In the genomic region with DNA sequence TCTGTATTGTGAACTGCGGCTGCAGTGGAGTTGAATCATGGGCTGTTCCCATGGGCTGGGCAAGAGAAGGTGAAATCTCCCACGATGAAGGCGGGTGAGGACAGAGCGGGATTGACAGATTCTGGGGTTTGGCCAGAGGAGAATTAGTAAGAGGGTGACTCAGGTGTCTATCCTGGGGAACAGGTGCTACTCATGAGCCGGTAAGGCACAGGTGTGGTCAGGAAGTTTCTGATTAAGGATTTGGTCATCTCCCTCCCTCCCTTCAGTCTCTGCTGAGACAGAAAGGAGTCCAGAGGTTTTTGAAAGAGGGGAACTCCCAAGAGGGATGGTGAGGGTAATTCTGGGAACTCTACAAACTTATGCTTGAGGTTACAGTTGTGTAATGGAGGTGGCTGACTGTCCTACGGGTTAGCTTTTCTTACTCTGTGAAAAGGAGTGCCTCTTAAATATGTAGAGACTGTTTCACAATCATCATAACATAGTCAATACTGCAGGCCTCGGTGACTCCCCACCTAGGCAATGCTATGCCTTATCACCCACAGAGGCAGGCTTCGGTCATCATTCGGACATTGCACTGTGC, we compare ENCODE assay signal across 15 cellular contexts. TPM values are rescaled to one million over a fixed set of nuclear protein-coding genes. Genes with fewer than 3 reads are reported as not detected.
DNase-seq lines count a peak whose midpoint lies in the region; ATAC-seq and TF ChIP-seq lines count a peak whose summit lies in the region.
"Had no signal": no experiment of that assay in that cellular context is flagged by ENCODE, and none has a peak within 500 bp of the region (broad histone marks: within the 10 kb centered on the region; RNA-seq: fewer than 3 reads in every experiment).

No MANE protein-coding gene starts in this region.

- H3K4me3 Mint-ChIP-seq in activated naive CD8-positive, alpha-beta T cell treated with anti-CD3 and anti-CD28 coated beads, Interleukin-2, amount 50 U/mL, for 24 hours, result no peak overlapping the region
- H3K4me3 Mint-ChIP-seq: activated naive CD4-positive, alpha-beta T cell treated with anti-CD3 and anti-CD28 coated beads, Interleukin-2, amount 50 U/mL, for 24 hours; stimulated activated naive B cell treated with anti-CD40 and anti-IgM and Interleukin-4, amounts not matched to agents 10 μg/mL and 1 μg/mL and 100 μg/mL, for 72 hours had no signal

- no peak for TF ChIP-seq CTCF in AG09309 (IDR thresholded peaks at IDR 0.05; ENCODE audit: control insufficient read depth, insufficient read depth, low read depth, low read length, missing control alignments)
- TF ChIP-seq CTCF in lower lobe of right lung (IDR thresholded peaks at IDR 0.05), result no peak
- no peak for TF ChIP-seq CTCF in testis (IDR thresholded peaks at IDR 0.05)

- 87 to 93% methylated on average over 9 of the region's 9 CpGs for whole genome bisulfite sequencing in testis, 2 donors

- H3K27me3 Mint-ChIP-seq in activated naive CD8-positive, alpha-beta T cell treated with anti-CD3 and anti-CD28 coated beads, Interleukin-2, amount 50 U/mL, for 24 hours, result no peaks in the 10 kb centered on the region
- H3K27me3 Mint-ChIP-seq: activated naive CD4-positive, alpha-beta T cell treated with anti-CD3 and anti-CD28 coated beads, Interleukin-2, amount 50 U/mL, for 24 hours; stimulated activated naive B cell treated with anti-CD40 and anti-IgM and Interleukin-4, amounts not matched to agents 10 μg/mL and 1 μg/mL and 100 μg/mL, for 72 hours had no signal

- H3K4me1 ChIP-seq in lower lobe of right lung (peaks cover 21% of the 10 kb centered on the region), testis (no peaks in the 10 kb centered on the region)

- peak; percentile 68 for ATAC-seq in activated naive CD8-positive, alpha-beta T cell treated with anti-CD3 and anti-CD28 coated beads, Interleukin-2, amount 50 U/mL, for 24 hours
- ATAC-seq in lower lobe of right lung, result peak; percentile 92 to 95
- ATAC-seq: stimulated activated naive B cell treated with anti-CD40 and anti-IgM and Interleukin-4, amounts not matched to agents 10 μg/mL and 1 μg/mL and 100 μg/mL, for 72 hours had no signal

- TF ChIP-seq POLR2A in testis (IDR thresholded peaks at IDR 0.05), result no peak

- H3K27ac ChIP-seq in lower lobe of right lung (peak overlapping the region; percentile 58), testis (no peak overlapping the region)
- H3K27ac ChIP-seq: SK-N-MC had no signal

- peaks cover 3% of the 10 kb centered on the region for H3K36me3 Mint-ChIP-seq in activated naive CD8-positive, alpha-beta T cell treated with anti-CD3 and anti-CD28 coated beads, Interleukin-2, amount 50 U/mL, for 24 hours (ENCODE audit: low read depth)

- peaks cover 5% of the 10 kb centered on the region for H3K9me3 Mint-ChIP-seq in activated naive CD8-positive, alpha-beta T cell treated with anti-CD3 and anti-CD28 coated beads, Interleukin-2, amount 50 U/mL, for 24 hours
- H3K9me3 Mint-ChIP-seq: activated naive CD4-positive, alpha-beta T cell treated with anti-CD3 and anti-CD28 coated beads, Interleukin-2, amount 50 U/mL, for 24 hours had no signal

- intact Hi-C loops in lower lobe of right lung (cut with DNase I), result no loop called here
- intact Hi-C loops in testis (cut with DNase I; ENCODE audit: low total_unique reads), result no loop called here

- H3K4me1 Mint-ChIP-seq in activated naive CD8-positive, alpha-beta T cell treated with anti-CD3 and anti-CD28 coated beads, Interleukin-2, amount 50 U/mL, for 24 hours, result peaks cover 11% of the 10 kb centered on the region
- H3K4me1 Mint-ChIP-seq: activated naive CD4-positive, alpha-beta T cell treated with anti-CD3 and anti-CD28 coated beads, Interleukin-2, amount 50 U/mL, for 24 hours had no signal

- H3K27me3 ChIP-seq in lower lobe of right lung (ENCODE audit: low read depth) (no peaks in the 10 kb centered on the region), testis (no peaks in the 10 kb centered on the region)
- H3K27me3 ChIP-seq: MG63 had no signal

- H3K9me3 ChIP-seq in lower lobe of right lung (no peaks in the 10 kb centered on the region), testis (no peaks in the 10 kb centered on the region)
- H3K9me3 ChIP-seq: MG63 had no signal

- no peak overlapping the region for H3K27ac Mint-ChIP-seq in activated naive CD8-positive, alpha-beta T cell treated with anti-CD3 and anti-CD28 coated beads, Interleukin-2, amount 50 U/mL, for 24 hours
- H3K27ac Mint-ChIP-seq: activated naive CD4-positive, alpha-beta T cell treated with anti-CD3 and anti-CD28 coated beads, Interleukin-2, amount 50 U/mL, for 24 hours; stimulated activated naive B cell treated with anti-CD40 and anti-IgM and Interleukin-4, amounts not matched to agents 10 μg/mL and 1 μg/mL and 100 μg/mL, for 72 hours had no signal

- H3K36me3 ChIP-seq in lower lobe of right lung (no peaks in the 10 kb centered on the region), testis (ENCODE audit: low read depth, missing control alignments) (no peaks in the 10 kb centered on the region)
- H3K36me3 ChIP-seq: MG63 had no signal

- DNase-seq in AG09309 (ENCODE audit: low read depth), result peak; percentile 1
- DNase-seq in HT1080 (ENCODE audit: low read depth), result peak; percentile 27
- DNase-seq in activated naive CD8-positive, alpha-beta T cell treated with anti-CD3 and anti-CD28 coated beads, Interleukin-2, amount 50 U/mL, for 24 hours, result no peak
- no peak for DNase-seq in lower lobe of right lung
- DNase-seq in stimulated activated CD4-positive, alpha-beta T cell treated with anti-CD3 and anti-CD28 coated beads, Interleukin-4, amount 100 ng/mL, for 4 hours, result no peak
- DNase-seq in testis, result no peak
- DNase-seq in ecto neural progenitor cell (ENCODE audit: low spot score), result no peak
- no peak for DNase-seq in activated CD8-positive, alpha-beta memory T cell treated with anti-CD3 and anti-CD28 coated beads, Interleukin-2, amount 50 U/mL, for 4 hours
- DNase-seq: activated CD4-positive, alpha-beta T cell treated with anti-CD3 and anti-CD28 coated beads for 48 hours; effector memory CD4-positive, alpha-beta T cell; MG63; NCI-H524; stimulated activated naive B cell treated with anti-CD40 and anti-IgM and Interleukin-4, amounts not matched to agents 10 μg/mL and 1 μg/mL and 100 μg/mL, for 72 hours had no signal

- H3K4me3 ChIP-seq in AG09309 (ENCODE audit: control insufficient read depth, low read depth, low read length), result no peak overlapping the region
- no peak overlapping the region for H3K4me3 ChIP-seq in lower lobe of right lung
- no peak overlapping the region for H3K4me3 ChIP-seq in testis
- H3K4me3 ChIP-seq: MG63, SK-N-MC had no signal

RNA-seq across cellular contexts. Expression of gene SERPINB1, which starts 31.5 kb away (rescaled TPM):
- total RNA-seq in HT1080 (2014; rRNA removed; shearing (Covaris generic)), result 1.4 and 1.8 TPM in 2 replicates
- 15.2 and 16.3 TPM in 2 replicates for polyA plus RNA-seq in HT1080 (2015; cell fraction: cytosol; rRNA removed)
- polyA plus RNA-seq in HT1080 (2015; cell fraction: nucleus; rRNA removed), result 11.7 and 12.7 TPM in 2 replicates
- total RNA-seq in lower lobe of right lung (125 TPM), testis (10 to 100 TPM; 15.0 to 19.6 TPM)
- polyA plus RNA-seq in testis (ENCODE audit: insufficient read depth, low read depth, low replicate concordance), result 19.4 TPM

RNA-seq across cellular contexts. Expression of gene WRNIP1, which starts 45.0 kb away (rescaled TPM):
- 82.7 and 88.5 TPM in 2 replicates for total RNA-seq in HT1080 (2014; rRNA removed; shearing (Covaris generic))
- 53.5 and 53.7 TPM in 2 replicates for polyA plus RNA-seq in HT1080 (2015; cell fraction: cytosol; rRNA removed)
- polyA plus RNA-seq in HT1080 (2015; cell fraction: nucleus; rRNA removed), result 43.0 and 46.5 TPM in 2 replicates
- total RNA-seq in lower lobe of right lung (45.1 TPM), testis (100 to 1,000 TPM in 1 of 2 donors, 10 to 100 TPM in 1; 95.8 to 102 TPM)
- 57.7 TPM for polyA plus RNA-seq in testis (ENCODE audit: insufficient read depth, low read depth, low replicate concordance)

RNA-seq across cellular contexts. Expression of gene MYLK4, which starts 59.5 kb away (rescaled TPM):
- total RNA-seq in HT1080 (2014; rRNA removed; shearing (Covaris generic)), result 0.02 TPM in 1 of 2 replicates, not detected in the other
- 0.07 TPM in 2 replicates for polyA plus RNA-seq in HT1080 (2015; cell fraction: cytosol; rRNA removed)
- 0.13 and 0.42 TPM in 2 replicates for polyA plus RNA-seq in HT1080 (2015; cell fraction: nucleus; rRNA removed)
- total RNA-seq in lower lobe of right lung (0.56 TPM), testis (1 to 10 TPM in 1 of 2 donors, under 1 TPM in 1; 0.71 to 1.5 TPM)
- polyA plus RNA-seq in testis (ENCODE audit: insufficient read depth, low read depth, low replicate concordance), result 0.62 TPM

Comparison
In these comparisons a context has a peak if more than half of its experiments do, and no peak if none do; other contexts are left out.
1. DNase-seq: peak in AG09309 (single experiment) and HT1080 (single experiment); none in activated naive CD8-positive, alpha-beta T cell treated with anti-CD3 and anti-CD28 coated beads, Interleukin-2, amount 50 U/mL, for 24 hours (single experiment), lower lobe of right lung (single experiment), stimulated activated CD4-positive, alpha-beta T cell treated with anti-CD3 and anti-CD28 coated beads, Interleukin-4, amount 100 ng/mL, for 4 hours (0 of 2), testis (single experiment), ecto neural progenitor cell (single experiment) and activated CD8-positive, alpha-beta memory T cell treated with anti-CD3 and anti-CD28 coated beads, Interleukin-2, amount 50 U/mL, for 4 hours (single experiment).